ENCODE assay signal across 8 cellular contexts in the genomic region with DNA sequence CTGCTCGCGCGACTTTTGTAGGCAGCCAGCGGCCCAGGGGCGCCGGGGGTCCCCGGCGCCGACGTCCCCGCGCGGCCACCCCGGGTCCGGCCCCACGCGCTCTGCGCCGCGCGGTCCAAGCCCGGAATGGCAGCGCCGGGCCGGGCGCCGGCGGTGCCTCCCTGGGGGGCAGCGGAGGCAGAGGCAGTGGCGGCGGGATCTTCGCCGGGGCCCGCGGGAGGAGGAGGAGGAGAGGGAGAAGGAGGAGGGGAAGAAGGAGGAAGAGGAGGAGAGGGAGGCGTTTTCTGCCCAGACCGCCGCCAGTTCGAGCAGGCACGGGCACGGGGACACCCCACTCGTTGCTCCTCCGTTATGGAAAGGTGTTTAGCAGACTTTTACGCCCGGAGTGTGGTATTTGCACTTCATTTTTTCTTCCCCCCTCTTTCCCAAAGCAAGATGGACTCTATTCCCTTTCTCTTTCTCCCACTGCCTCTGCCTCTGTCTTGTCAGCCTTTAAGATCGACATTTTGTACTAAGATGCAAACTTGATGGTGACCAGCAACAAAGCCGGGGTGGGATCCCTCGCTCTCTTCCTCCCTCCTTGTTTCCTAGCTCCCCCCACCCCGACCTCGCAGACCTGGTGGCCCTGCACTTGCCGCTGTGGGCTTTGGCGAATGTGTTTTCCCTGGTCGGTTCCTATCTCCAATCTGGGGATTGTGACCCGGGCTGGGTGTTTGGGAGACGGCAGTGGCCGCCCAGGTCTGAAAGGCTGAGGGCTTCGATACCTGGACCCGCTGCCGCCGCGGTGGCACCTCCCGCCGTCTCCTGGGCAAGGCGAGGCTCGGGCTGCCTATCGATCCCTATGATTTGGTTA. TPM values are rescaled to one million over a fixed set of nuclear protein-coding genes. Genes with fewer than 3 reads are reported as not detected.
A peak's percentile ranks its signal among the peaks of the same experiment; 100 is the strongest.
DNase-seq lines count a peak whose midpoint lies in the region; ATAC-seq and TF ChIP-seq lines count a peak whose summit lies in the region.

No MANE protein-coding gene starts in this region.

- POLR2A ChIA-PET in GM10248 (lab: Yijun Ruan, JAX) = interaction anchor here (0.5 kb wide), 1 partner anchor 1119 kb away, joined by 4 read pairs; no protein-coding TSS in a partner anchor
- POLR2A ChIA-PET in activated CD4-positive, alpha-beta memory T cell treated with anti-CD3 and anti-CD28 coated beads for 36 hours (lab: Charles Lee) = interaction anchor here (0.9 kb wide), 1 partner anchor 94 kb away, joined by 6 read pairs; no protein-coding TSS in a partner anchor

- no peaks in the 10 kb centered on the region for H3K9me3 Mint-ChIP-seq in activated CD4-positive, alpha-beta memory T cell treated with anti-CD3 and anti-CD28 coated beads for 36 hours

- peaks cover 48% of the 10 kb centered on the region for H3K4me1 ChIP-seq in Loucy (ENCODE audit: insufficient read depth, low read length, poor library complexity, severe bottlenecking)
- no peaks in the 10 kb centered on the region for H3K4me1 ChIP-seq in effector memory CD4-positive, alpha-beta T cell (ENCODE audit: control insufficient read depth, insufficient read depth, low read length, poor library complexity, severe bottlenecking)
- H3K4me1 ChIP-seq in lung (ENCODE audit: control insufficient read depth in 2 of 2, insufficient read depth in 2 of 2, low read length in 2 of 2) = peaks cover 0 to 4% of the 10 kb centered on the region in 2 donors

- intact Hi-C loops in activated CD4-positive, alpha-beta memory T cell treated with anti-CD3 and anti-CD28 coated beads for 36 hours (cut with micrococcal nuclease) = loop anchor here (2.0 kb wide), 1 partner anchor 17 kb away; no protein-coding TSS in a partner anchor

- H3K27ac Mint-ChIP-seq in activated CD4-positive, alpha-beta memory T cell treated with anti-CD3 and anti-CD28 coated beads for 36 hours = peak overlapping the region; percentile 81

- H3K4me3 ChIP-seq in Loucy (ENCODE audit: low read length, poor library complexity, severe bottlenecking) (peak overlapping the region; percentile 94), lung (peak overlapping the region; percentile 78)
- peak overlapping the region; percentile 98 for H3K4me3 ChIP-seq in effector memory CD4-positive, alpha-beta T cell (ENCODE audit: insufficient read depth, low read depth, low read length, poor library complexity, severe bottlenecking)

- H3K36me3 ChIP-seq in Loucy (ENCODE audit: insufficient read depth, low read length) (peaks cover 8% of the 10 kb centered on the region; the same call in 1 of the 2 replicates), lung (ENCODE audit: control insufficient read depth in 2 of 2, insufficient read depth in 2 of 2, low read length in 2 of 2) (no peaks in the 10 kb centered on the region)
- H3K36me3 ChIP-seq in effector memory CD4-positive, alpha-beta T cell (ENCODE audit: control insufficient read depth, insufficient read depth, low read length) = no peaks in the 10 kb centered on the region

- H3K9ac ChIP-seq in Loucy (ENCODE audit: low read depth, low read length, poor library complexity, severe bottlenecking) = peak overlapping the region; percentile 93

- H3K4me2 ChIP-seq in Loucy (ENCODE audit: low read depth, low read length, poor library complexity, severe bottlenecking) = peak overlapping the region; percentile 99

- peaks cover 68% of the 10 kb centered on the region for H3K79me2 ChIP-seq in Loucy (ENCODE audit: insufficient read depth, low read length)

- H2AFZ ChIP-seq in Loucy (ENCODE audit: low read length) = peak overlapping the region; percentile 47

- TF ChIP-seq CTCF in GM10248 (IDR thresholded peaks at IDR 0.05; ENCODE audit: control extremely low read depth, extremely low read depth, low read depth, missing control alignments) (no peak), Loucy (conservative IDR thresholded peaks at IDR 0.05; ENCODE audit: low read length) (no peak), lung (IDR thresholded peaks at IDR 0.05; ENCODE audit: control extremely low read depth, extremely low read depth) (no peak)

- no peaks in the 10 kb centered on the region for H3F3A ChIP-seq in Loucy (ENCODE audit: low read depth)

- H3K36me3 Mint-ChIP-seq in activated CD4-positive, alpha-beta memory T cell treated with anti-CD3 and anti-CD28 coated beads for 36 hours = peaks cover 9% of the 10 kb centered on the region

- H3K4me1 Mint-ChIP-seq in activated CD4-positive, alpha-beta memory T cell treated with anti-CD3 and anti-CD28 coated beads for 36 hours (ENCODE audit: low read depth) = peaks cover 33% of the 10 kb centered on the region

- peaks cover 39% of the 10 kb centered on the region for H4K20me1 ChIP-seq in Loucy (ENCODE audit: insufficient read depth, low read length, poor library complexity, severe bottlenecking)

- no peaks in the 10 kb centered on the region for H3K27me3 Mint-ChIP-seq in activated CD4-positive, alpha-beta memory T cell treated with anti-CD3 and anti-CD28 coated beads for 36 hours

- no peaks in the 10 kb centered on the region for H3K9me2 ChIP-seq in Loucy (replicated peaks; ENCODE audit: low read depth, low read length)

- WGBS in lung, 2 donors = 0 to 1% methylated on average over 34 to 66 of the region's 66 CpGs

- ATAC-seq in lung (ENCODE audit: insufficient read depth, low FRiP score) (no peak), GM21737 (IDR thresholded peaks at IDR 0.05; ENCODE audit: unreplicated experiment) (no peak)

- CTCF ChIA-PET in GM10248 (lab: Yijun Ruan, JAX) = interaction anchor here (1.4 kb wide), 1 partner anchor 290 kb away, joined by 3 read pairs; no protein-coding TSS in a partner anchor
- CTCF ChIA-PET in activated CD4-positive, alpha-beta memory T cell treated with anti-CD3 and anti-CD28 coated beads for 36 hours (lab: Charles Lee) = interaction anchor here (0.8 to 1.9 kb wide), 2 partner anchors 74 to 94 kb away, joined by 3 to 5 read pairs; no protein-coding TSS in a partner anchor

- peak overlapping the region; percentile 83 for H3K27ac ChIP-seq in effector memory CD4-positive, alpha-beta T cell (ENCODE audit: insufficient read depth, low read length, poor library complexity, severe bottlenecking)
- peak overlapping the region; percentile 86 to 92 for H3K27ac ChIP-seq in lung (ENCODE audit: low read depth in 1 of 2, low read length in 1 of 2)

- peak overlapping the region; percentile 96 for H3K4me3 Mint-ChIP-seq in activated CD4-positive, alpha-beta memory T cell treated with anti-CD3 and anti-CD28 coated beads for 36 hours

- DNase-seq in GM10248 (ENCODE audit: extremely low spot score) (peak; percentile 21), lung (ENCODE audit: low spot score) (peak; percentile 37), NCI-H1436 (lab: John Stamatoyannopoulos, UW) (no peak)
- DNase-seq in activated CD4-positive, alpha-beta memory T cell treated with anti-CD3 and anti-CD28 coated beads for 36 hours = peak; percentile 42
- peak in 2 of 3 donors; percentile 0 to 13 for DNase-seq in effector memory CD4-positive, alpha-beta T cell
- peak in 2 of 3 donors; percentile 1 to 27 for DNase-seq in stimulated activated CD4-positive, alpha-beta T cell treated with anti-CD3 and anti-CD28 coated beads, TNF-alpha, amount 100 ng/mL, for 48 hours (ENCODE audit: low read depth in 3 of 3)

- H3K9me3 ChIP-seq in Loucy (ENCODE audit: insufficient read depth, low read depth, low read length) = no peaks in the 10 kb centered on the region
- H3K9me3 ChIP-seq in effector memory CD4-positive, alpha-beta T cell (ENCODE audit: control insufficient read depth, low read length) = no peaks in the 10 kb centered on the region
- no peaks in the 10 kb centered on the region for H3K9me3 ChIP-seq in lung (ENCODE audit: control insufficient read depth in 2 of 2, insufficient read depth in 1 of 2, low read length in 1 of 2)

- H3K27me3 ChIP-seq in Loucy (ENCODE audit: insufficient read depth, low read length, poor library complexity, severe bottlenecking) (no peaks in the 10 kb centered on the region), lung (ENCODE audit: control insufficient read depth, insufficient read depth) (no peaks in the 10 kb centered on the region)
- no peaks in the 10 kb centered on the region for H3K27me3 ChIP-seq in effector memory CD4-positive, alpha-beta T cell (replicated peaks; ENCODE audit: control insufficient read depth, insufficient read depth, low read length, poor library complexity, severe bottlenecking)

RNA-seq across cellular contexts. Expression of a gene that starts 2.6 kb away (rescaled TPM):
- total RNA-seq in activated CD4-positive, alpha-beta memory T cell treated with anti-CD3 and anti-CD28 coated beads for 36 hours = 10 to 100 TPM; 39.9 to 40.9 TPM
- total RNA-seq in lung = 10 to 100 TPM; 40.1 to 93.3 TPM
- 10 to 100 TPM in 1 of 2 donors, 1 to 10 TPM in 1; 6.3 to 10.0 TPM for polyA plus RNA-seq in lung
